ENCODE assay signal across 1 cellular context in genomic region chr5:9348296-9348996, GRCh38.
TF ChIP-seq lines count a peak whose summit lies in the region.

No MANE protein-coding gene starts in this region.

TF ChIP-seq in HepG2, 621 proteins besides CTCF, POLR2A, EP300 and RAD21 (continued from another document):
- TF ChIP-seq ZBED4 (CRISPR knock-in tag; IDR thresholded peaks at IDR 0.05; ENCODE audit: borderline replicate concordance) (no peak), MAFG (CRISPR knock-in tag; IDR thresholded peaks at IDR 0.05) (no peak), ZBTB38 (CRISPR knock-in tag; IDR thresholded peaks at IDR 0.05) (no peak), ZBTB42 (CRISPR knock-in tag; IDR thresholded peaks at IDR 0.05) (no peak), TCF7 (IDR thresholded peaks at IDR 0.05; ENCODE audit: low read depth) (no peak), DNMT1 (CRISPR knock-in tag; IDR thresholded peaks at IDR 0.05) (no peak), ZNF572 (CRISPR knock-in tag; IDR thresholded peaks at IDR 0.05) (no peak)
